Comparison of ENCODE assay signal across 8 cellular contexts in the genomic region with DNA sequence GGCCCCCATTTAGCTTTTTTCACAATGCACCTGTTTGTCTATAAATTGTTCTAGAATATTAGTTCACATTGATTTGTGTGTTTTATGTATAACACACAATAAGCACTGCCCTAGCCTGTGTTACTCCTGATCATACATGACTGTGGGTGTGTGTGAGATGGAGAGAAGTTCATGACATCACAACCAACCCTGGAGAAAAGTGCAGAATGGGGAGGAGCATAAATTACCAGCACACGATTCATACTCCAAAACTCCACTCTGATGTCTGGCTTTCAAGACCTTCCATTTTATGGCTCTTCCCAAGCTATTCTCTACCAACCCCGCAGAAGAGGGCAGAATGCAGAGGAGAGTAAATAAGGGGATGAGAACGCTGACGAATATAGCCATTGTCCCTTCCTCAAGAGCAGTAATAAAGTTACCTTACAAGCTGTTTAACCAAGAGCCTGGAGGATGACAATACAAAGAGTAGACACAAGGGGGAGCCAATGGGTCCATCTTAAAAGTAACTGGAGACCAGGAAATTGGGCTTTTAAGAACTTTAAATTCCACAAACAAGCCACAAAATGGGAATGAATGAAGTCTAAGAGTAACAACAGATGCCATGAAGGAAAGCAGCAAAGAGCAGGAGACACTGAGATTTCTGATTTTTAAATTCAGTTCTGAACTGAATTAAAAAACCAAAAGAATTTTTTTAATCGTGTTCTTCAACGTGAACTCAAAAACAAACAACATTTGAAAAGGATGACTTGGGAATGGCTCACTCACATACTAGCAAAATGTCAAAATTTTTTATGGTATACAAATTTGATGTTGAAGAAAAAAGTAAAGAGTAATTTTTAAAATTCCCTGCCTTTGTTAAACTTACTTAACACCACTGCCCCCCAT.
DNase-seq lines count a peak whose midpoint lies in the region; ATAC-seq, FAIRE-seq and TF ChIP-seq lines count a peak whose summit lies in the region.

No MANE protein-coding gene starts in this region.

- in situ Hi-C loops in astrocyte of the spinal cord (cut with HindIII; ENCODE audit: low sequenced_read_pairs) = no loop called here

- H3K9me3 ChIP-seq in kidney (ENCODE audit: control insufficient read depth in 1 of 2, low read length in 2 of 2) (no peaks in the 10 kb centered on the region), upper lobe of right lung (no peaks in the 10 kb centered on the region)

- H3K4me1 ChIP-seq in kidney (ENCODE audit: control insufficient read depth in 1 of 2, insufficient read depth in 1 of 2, low read depth in 1 of 2, low read length in 2 of 2) (peaks cover 0 to 2% of the 10 kb centered on the region in 2 donors), upper lobe of right lung (peaks cover 3% of the 10 kb centered on the region)

- no peak overlapping the region for H3K4me3 ChIP-seq in astrocyte of the spinal cord (ENCODE audit: low read depth, low read length)
- no peak overlapping the region for H3K4me3 ChIP-seq in kidney (ENCODE audit: low read length in 2 of 2)
- no peak overlapping the region for H3K4me3 ChIP-seq in upper lobe of right lung

- H3K9ac ChIP-seq in kidney (ENCODE audit: low read length in 2 of 2) = no peak overlapping the region

- no peak for FAIRE-seq in kidney (lab: Jason Lieb, UNC)

- no peaks in the 10 kb centered on the region for H3K27me3 ChIP-seq in upper lobe of right lung

- H3K36me3 ChIP-seq in kidney (ENCODE audit: control insufficient read depth in 1 of 2, insufficient read depth in 2 of 2, low read length in 2 of 2) (no peaks in the 10 kb centered on the region), upper lobe of right lung (no peaks in the 10 kb centered on the region)

- peak; percentile 76 for TF ChIP-seq CTCF in astrocyte of the spinal cord (IDR thresholded peaks at IDR 0.05; ENCODE audit: low read depth, low read length)
- peak; percentile 58 for TF ChIP-seq CTCF in kidney (IDR thresholded peaks at IDR 0.05; ENCODE audit: borderline replicate concordance, extremely low read depth, insufficient read depth)
- peak; percentile 66 for TF ChIP-seq CTCF in upper lobe of right lung (IDR thresholded peaks at IDR 0.05)

- ATAC-seq in HG02571 (IDR thresholded peaks at IDR 0.05; ENCODE audit: unreplicated experiment) = peak; percentile 61
- peak; percentile 83 for ATAC-seq in upper lobe of right lung

- intact Hi-C loops in kidney (cut with DNase I) = no loop called here
- intact Hi-C loops in upper lobe of right lung (cut with DNase I) = no loop called here

- no peak overlapping the region for H3K27ac ChIP-seq in kidney (ENCODE audit: low read depth in 2 of 2, low read length in 2 of 2)
- H3K27ac ChIP-seq in upper lobe of right lung = no peak overlapping the region

- DNase-seq in NOMO-1 treated with DMSO at 0.1 percent for 48 hours (lab: John Stamatoyannopoulos, UW; ENCODE audit: unreplicated experiment) (peak; percentile 36), NOMO-1 treated with dmso at 0.1 percent for 144 hours (lab: John Stamatoyannopoulos, UW; ENCODE audit: unreplicated experiment) (no peak), NCI-H526 (lab: John Stamatoyannopoulos, UW) (peak; percentile 30 to 73), astrocyte of the spinal cord (ENCODE audit: low read depth, low spot score) (peak; percentile 85), kidney (no peak), upper lobe of right lung (no peak)
- DNase-seq in activated T-cell treated with anti-CD3 and anti-CD28 coated beads, Interleukin-2, amount 50 U/mL, for 1 hour = no peak

Comparison
In these comparisons a context has a peak if more than half of its experiments do, and no peak if none do; other contexts are left out.
1. DNase-seq: peak in NOMO-1 treated with DMSO at 0.1 percent for 48 hours (single experiment), NCI-H526 (2 of 2) and astrocyte of the spinal cord (single experiment); none in NOMO-1 treated with dmso at 0.1 percent for 144 hours (single experiment), kidney (single experiment), upper lobe of right lung (single experiment) and activated T-cell treated with anti-CD3 and anti-CD28 coated beads, Interleukin-2, amount 50 U/mL, for 1 hour (single experiment).
2. Peak in every context shown above with its lines, with median percentiles within 50 percentile points of each other: CTCF ChIP-seq.